ENCODE assay signal across 1 cellular context in the genomic region with DNA sequence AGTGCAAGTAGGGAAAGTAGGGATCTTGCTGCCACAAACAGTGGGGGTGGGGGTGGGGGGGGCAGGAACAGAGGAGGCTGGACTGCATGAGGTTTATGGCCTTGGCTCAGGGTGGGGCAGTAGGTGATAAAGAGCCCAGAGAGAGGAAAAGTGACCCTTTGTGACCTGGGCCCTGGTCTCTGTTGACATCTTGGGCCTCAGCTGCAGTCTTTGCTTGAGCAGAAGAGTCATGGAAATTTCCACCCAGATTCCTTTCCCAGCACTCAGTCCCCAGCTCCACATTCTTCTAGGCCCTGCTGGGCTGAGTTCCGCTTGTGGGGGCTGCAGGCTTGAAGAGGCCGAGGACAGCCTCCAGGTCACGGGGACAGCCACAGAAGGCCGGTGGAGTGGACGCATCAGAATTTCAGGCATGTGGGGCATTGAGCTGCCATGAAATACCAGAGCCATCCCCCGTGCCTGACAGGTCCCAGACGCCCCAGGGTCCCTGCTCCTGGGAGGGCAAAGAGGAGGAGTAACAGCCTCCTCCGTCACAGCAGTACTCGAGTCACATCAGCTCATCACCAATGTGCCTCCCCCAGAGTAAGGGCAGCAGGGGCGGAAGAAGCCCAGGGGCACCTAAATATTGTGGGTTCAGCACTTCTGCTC.
A peak's percentile ranks its signal among the peaks of the same experiment; 100 is the strongest.
TF ChIP-seq lines count a peak whose summit lies in the region.

No MANE protein-coding gene starts in this region.

TF ChIP-seq in HepG2, 621 proteins besides CTCF, POLR2A, EP300 and RAD21 (continued from another document and continues in another):
- no peak for TF ChIP-seq RORA (CRISPR knock-in tag; IDR thresholded peaks at IDR 0.05)
- no peak for TF ChIP-seq ZNF432 (CRISPR knock-in tag; IDR thresholded peaks at IDR 0.05; ENCODE audit: borderline replicate concordance)
- no peak for TF ChIP-seq GFI1 (CRISPR knock-in tag; IDR thresholded peaks at IDR 0.05; ENCODE audit: borderline replicate concordance)
- TF ChIP-seq FOXA1 (IDR thresholded peaks at IDR 0.05), result no peak
- TF ChIP-seq FOXA1 (CRISPR knock-in tag; IDR thresholded peaks at IDR 0.05), result peak; percentile 54
- TF ChIP-seq SNAPC2 (CRISPR knock-in tag; IDR thresholded peaks at IDR 0.05), result 0 out of 2 replicates have a peak, but pooled peaks have one; percentile 35
- TF ChIP-seq ZBTB7A (CRISPR knock-in tag; IDR thresholded peaks at IDR 0.05), result peak; percentile 52
- peak; percentile 33 to 84; a peak in 3 of 4 replicates for TF ChIP-seq NR2F1 (CRISPR knock-in tag; IDR thresholded peaks at IDR 0.05)
- TF ChIP-seq, protein P1, sequence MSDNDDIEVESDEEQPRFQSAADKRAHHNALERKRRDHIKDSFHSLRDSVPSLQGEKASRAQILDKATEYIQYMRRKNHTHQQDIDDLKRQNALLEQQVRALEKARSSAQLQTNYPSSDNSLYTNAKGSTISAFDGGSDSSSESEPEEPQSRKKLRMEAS (IDR thresholded peaks at IDR 0.05), result peak; percentile 51; the same call in 1 of the 2 replicates
- peak; percentile 67; the same call in 1 of the 2 replicates for TF ChIP-seq RXRB (CRISPR knock-in tag; IDR thresholded peaks at IDR 0.05; ENCODE audit: borderline replicate concordance)
- TF ChIP-seq STAT6 (CRISPR knock-in tag; IDR thresholded peaks at IDR 0.05; ENCODE audit: borderline replicate concordance), result no peak
- TF ChIP-seq ZNF124 (CRISPR knock-in tag; IDR thresholded peaks at IDR 0.05), result no peak
- TF ChIP-seq GATA4 (IDR thresholded peaks at IDR 0.05; ENCODE audit: borderline replicate concordance, low read depth), result no peak
- peak; percentile 70 for TF ChIP-seq ETV5 (CRISPR knock-in tag; IDR thresholded peaks at IDR 0.05; ENCODE audit: borderline replicate concordance)
- TF ChIP-seq NAIF1 (CRISPR knock-in tag; IDR thresholded peaks at IDR 0.05; ENCODE audit: borderline replicate concordance), result no peak
- TF ChIP-seq, protein P2, sequence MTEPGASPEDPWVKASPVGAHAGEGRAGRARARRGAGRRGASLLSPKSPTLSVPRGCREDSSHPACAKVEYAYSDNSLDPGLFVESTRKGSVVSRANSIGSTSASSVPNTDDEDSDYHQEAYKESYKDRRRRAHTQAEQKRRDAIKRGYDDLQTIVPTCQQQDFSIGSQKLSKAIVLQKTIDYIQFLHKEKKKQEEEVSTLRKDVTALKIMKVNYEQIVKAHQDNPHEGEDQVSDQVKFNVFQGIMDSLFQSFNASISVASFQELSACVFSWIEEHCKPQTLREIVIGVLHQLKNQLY (CRISPR knock-in tag; IDR thresholded peaks at IDR 0.05), result no peak
- TF ChIP-seq MED1 (CRISPR knock-in tag; IDR thresholded peaks at IDR 0.05), result peak; percentile 62; the same call in 1 of the 2 replicates
- no peak for TF ChIP-seq KDM2A (CRISPR knock-in tag; IDR thresholded peaks at IDR 0.05; ENCODE audit: borderline replicate concordance, low read depth)
- TF ChIP-seq, protein P3, sequence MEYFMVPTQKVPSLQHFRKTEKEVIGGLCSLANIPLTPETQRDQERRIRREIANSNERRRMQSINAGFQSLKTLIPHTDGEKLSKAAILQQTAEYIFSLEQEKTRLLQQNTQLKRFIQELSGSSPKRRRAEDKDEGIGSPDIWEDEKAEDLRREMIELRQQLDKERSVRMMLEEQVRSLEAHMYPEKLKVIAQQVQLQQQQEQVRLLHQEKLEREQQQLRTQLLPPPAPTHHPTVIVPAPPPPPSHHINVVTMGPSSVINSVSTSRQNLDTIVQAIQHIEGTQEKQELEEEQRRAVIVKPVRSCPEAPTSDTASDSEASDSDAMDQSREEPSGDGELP (IDR thresholded peaks at IDR 0.05; ENCODE audit: borderline replicate concordance, low read depth), result no peak
- TF ChIP-seq MXI1 (IDR thresholded peaks at IDR 0.05; ENCODE audit: borderline replicate concordance, low read depth, low read length), result peak; percentile 45; the same call in 1 of the 3 replicates
- no peak for TF ChIP-seq RELA (CRISPR knock-in tag; IDR thresholded peaks at IDR 0.05)
- TF ChIP-seq FOXM1 (CRISPR knock-in tag; IDR thresholded peaks at IDR 0.05), result no peak
- TF ChIP-seq ZNF850 (CRISPR knock-in tag; conservative IDR thresholded peaks at IDR 0.05), result no peak
- TF ChIP-seq PAWR (CRISPR knock-in tag; IDR thresholded peaks at IDR 0.05; ENCODE audit: borderline replicate concordance), result no peak
- peak; percentile 12 for TF ChIP-seq ZMYM4 (CRISPR knock-in tag; IDR thresholded peaks at IDR 0.05)
- no peak for TF ChIP-seq KDM5A (IDR thresholded peaks at IDR 0.05; ENCODE audit: borderline replicate concordance, low read length)
- 0 out of 2 replicates have a peak, but pooled peaks have one; percentile 57 for TF ChIP-seq ZNF878 (CRISPR knock-in tag; IDR thresholded peaks at IDR 0.05)
- TF ChIP-seq THAP11 (CRISPR knock-in tag; IDR thresholded peaks at IDR 0.05), result peak; percentile 36; the same call in 1 of the 2 replicates
- TF ChIP-seq GABPA (IDR thresholded peaks at IDR 0.05; ENCODE audit: low read depth, low read length), result no peak
- TF ChIP-seq GABPA (CRISPR knock-in tag; IDR thresholded peaks at IDR 0.05; ENCODE audit: low read depth), result peak; percentile 55; the same call in 1 of the 2 replicates
- no peak for TF ChIP-seq ZNF12 (CRISPR knock-in tag; IDR thresholded peaks at IDR 0.05)
- TF ChIP-seq, protein P4, sequence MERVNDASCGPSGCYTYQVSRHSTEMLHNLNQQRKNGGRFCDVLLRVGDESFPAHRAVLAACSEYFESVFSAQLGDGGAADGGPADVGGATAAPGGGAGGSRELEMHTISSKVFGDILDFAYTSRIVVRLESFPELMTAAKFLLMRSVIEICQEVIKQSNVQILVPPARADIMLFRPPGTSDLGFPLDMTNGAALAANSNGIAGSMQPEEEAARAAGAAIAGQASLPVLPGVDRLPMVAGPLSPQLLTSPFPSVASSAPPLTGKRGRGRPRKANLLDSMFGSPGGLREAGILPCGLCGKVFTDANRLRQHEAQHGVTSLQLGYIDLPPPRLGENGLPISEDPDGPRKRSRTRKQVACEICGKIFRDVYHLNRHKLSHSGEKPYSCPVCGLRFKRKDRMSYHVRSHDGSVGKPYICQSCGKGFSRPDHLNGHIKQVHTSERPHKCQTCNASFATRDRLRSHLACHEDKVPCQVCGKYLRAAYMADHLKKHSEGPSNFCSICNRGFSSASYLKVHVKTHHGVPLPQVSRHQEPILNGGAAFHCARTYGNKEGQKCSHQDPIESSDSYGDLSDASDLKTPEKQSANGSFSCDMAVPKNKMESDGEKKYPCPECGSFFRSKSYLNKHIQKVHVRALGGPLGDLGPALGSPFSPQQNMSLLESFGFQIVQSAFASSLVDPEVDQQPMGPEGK (CRISPR knock-in tag; IDR thresholded peaks at IDR 0.05), result peak; percentile 94
- TF ChIP-seq HDAC1 (CRISPR knock-in tag; IDR thresholded peaks at IDR 0.05), result peak; percentile 71
- no peak for TF ChIP-seq MIXL1 (CRISPR knock-in tag; IDR thresholded peaks at IDR 0.05)
- 0 out of 2 replicates have a peak, but pooled peaks have one; percentile 17 for TF ChIP-seq ZHX2 (IDR thresholded peaks at IDR 0.05; ENCODE audit: low read depth)
- no peak for TF ChIP-seq ZHX2 (CRISPR knock-in tag; IDR thresholded peaks at IDR 0.05; ENCODE audit: borderline replicate concordance)
- TF ChIP-seq MAF1 (CRISPR knock-in tag; IDR thresholded peaks at IDR 0.05; ENCODE audit: borderline replicate concordance), result 0 out of 2 replicates have a peak, but pooled peaks have one; percentile 58
- TF ChIP-seq, protein P5, sequence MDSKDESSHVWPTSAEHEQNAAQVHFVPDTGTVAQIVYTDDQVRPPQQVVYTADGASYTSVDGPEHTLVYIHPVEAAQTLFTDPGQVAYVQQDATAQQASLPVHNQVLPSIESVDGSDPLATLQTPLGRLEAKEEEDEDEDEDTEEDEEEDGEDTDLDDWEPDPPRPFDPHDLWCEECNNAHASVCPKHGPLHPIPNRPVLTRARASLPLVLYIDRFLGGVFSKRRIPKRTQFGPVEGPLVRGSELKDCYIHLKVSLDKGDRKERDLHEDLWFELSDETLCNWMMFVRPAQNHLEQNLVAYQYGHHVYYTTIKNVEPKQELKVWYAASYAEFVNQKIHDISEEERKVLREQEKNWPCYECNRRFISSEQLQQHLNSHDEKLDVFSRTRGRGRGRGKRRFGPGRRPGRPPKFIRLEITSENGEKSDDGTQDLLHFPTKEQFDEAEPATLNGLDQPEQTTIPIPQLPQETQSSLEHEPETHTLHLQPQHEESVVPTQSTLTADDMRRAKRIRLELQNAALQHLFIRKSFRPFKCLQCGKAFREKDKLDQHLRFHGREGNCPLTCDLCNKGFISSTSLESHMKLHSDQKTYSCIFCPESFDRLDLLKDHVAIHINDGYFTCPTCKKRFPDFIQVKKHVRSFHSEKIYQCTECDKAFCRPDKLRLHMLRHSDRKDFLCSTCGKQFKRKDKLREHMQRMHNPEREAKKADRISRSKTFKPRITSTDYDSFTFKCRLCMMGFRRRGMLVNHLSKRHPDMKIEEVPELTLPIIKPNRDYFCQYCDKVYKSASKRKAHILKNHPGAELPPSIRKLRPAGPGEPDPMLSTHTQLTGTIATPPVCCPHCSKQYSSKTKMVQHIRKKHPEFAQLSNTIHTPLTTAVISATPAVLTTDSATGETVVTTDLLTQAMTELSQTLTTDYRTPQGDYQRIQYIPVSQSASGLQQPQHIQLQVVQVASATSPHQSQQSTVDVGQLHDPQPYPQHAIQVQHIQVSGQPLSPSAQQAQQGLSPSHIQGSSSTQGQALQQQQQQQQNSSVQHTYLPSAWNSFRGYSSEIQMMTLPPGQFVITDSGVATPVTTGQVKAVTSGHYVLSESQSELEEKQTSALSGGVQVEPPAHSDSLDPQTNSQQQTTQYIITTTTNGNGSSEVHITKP (CRISPR knock-in tag; IDR thresholded peaks at IDR 0.05; ENCODE audit: low read depth), result no peak
- TF ChIP-seq ZNF761 (CRISPR knock-in tag; conservative IDR thresholded peaks at IDR 0.05), result no peak
- no peak for TF ChIP-seq SIX4 (CRISPR knock-in tag; IDR thresholded peaks at IDR 0.05)
- TF ChIP-seq RBM39 (IDR thresholded peaks at IDR 0.05; ENCODE audit: low read depth, low read length, poor library complexity, severe bottlenecking), result peak; percentile 68
- TF ChIP-seq ZC3H4 (CRISPR knock-in tag; IDR thresholded peaks at IDR 0.05; ENCODE audit: borderline replicate concordance), result no peak; the same call in 1 of the 2 replicates
- TF ChIP-seq GLI4 (CRISPR knock-in tag; IDR thresholded peaks at IDR 0.05; ENCODE audit: borderline replicate concordance), result no peak
- peak; percentile 34; the same call in 1 of the 2 replicates for TF ChIP-seq ISL2 (CRISPR knock-in tag; IDR thresholded peaks at IDR 0.05)
